Comparison of ENCODE assay signal across 16 cellular contexts in genomic region chr3:42503957-42504333, GRCh38. TPM values are rescaled to one million over a fixed set of nuclear protein-coding genes. Genes with fewer than 3 reads are reported as not detected.
DNase-seq lines count a peak whose midpoint lies in the region; ATAC-seq and TF ChIP-seq lines count a peak whose summit lies in the region.
"Had no signal": no experiment of that assay in that cellular context is flagged by ENCODE, and none has a peak within 500 bp of the region (broad histone marks: within the 10 kb centered on the region; RNA-seq: fewer than 3 reads in every experiment).

No MANE protein-coding gene starts in this region.

- TF ChIP-seq CTCF in lower lobe of right lung (IDR thresholded peaks at IDR 0.05): no peak
- no peak for TF ChIP-seq CTCF in testis (IDR thresholded peaks at IDR 0.05)

- 92 to 94% methylated on average over 4 of the region's 4 CpGs for WGBS in testis, 2 donors

- DNase-seq in activated T-cell treated with anti-CD3 and anti-CD28 coated beads, Interleukin-2, amount 50 U/mL, for 4 hours: no peak
- DNase-seq in activated T-cell treated with anti-CD3 and anti-CD28 coated beads for 4 hours (no peak), lower lobe of right lung (no peak), testis (peak; percentile 4), substantia nigra (lab: John Stamatoyannopoulos, UW) (no peak), glomerular visceral epithelial cell (ENCODE audit: extremely low spot score) (no peak), NCI-H69 (lab: John Stamatoyannopoulos, UW) (no peak)
- DNase-seq: anterior cingulate cortex, KG1, NCI-H1694 treated with DMSO at 0.1 percent for 48 hours, NCI-H82, trophoblast cell had no signal

- no peaks in the 10 kb centered on the region for H3K9me3 Mint-ChIP-seq in activated T-cell treated with anti-CD3 and anti-CD28 coated beads, Interleukin-2, amount 50 U/mL, for 4 hours
- no peaks in the 10 kb centered on the region for H3K9me3 Mint-ChIP-seq in activated T-helper 17 cell treated with anti-CD3 and anti-CD28 coated beads, Interleukin-2, amount 50 U/mL, for 72 hours

- H3K4me3 Mint-ChIP-seq in activated T-cell treated with anti-CD3 and anti-CD28 coated beads, Interleukin-2, amount 50 U/mL, for 4 hours: peak overlapping the region; percentile 77
- peak overlapping the region; percentile 99 for H3K4me3 Mint-ChIP-seq in activated T-helper 17 cell treated with anti-CD3 and anti-CD28 coated beads, Interleukin-2, amount 50 U/mL, for 72 hours

- H3K4me1 ChIP-seq in lower lobe of right lung (peaks cover 40% of the 10 kb centered on the region), testis (peaks cover 10% of the 10 kb centered on the region)

- intact Hi-C loops in lower lobe of right lung (cut with DNase I) (no loop called here), testis (cut with DNase I; ENCODE audit: low total_unique reads) (no loop called here)

- H3K36me3 ChIP-seq in lower lobe of right lung (no peaks in the 10 kb centered on the region), testis (ENCODE audit: low read depth, missing control alignments) (no peaks in the 10 kb centered on the region)
- H3K36me3 ChIP-seq: heart right ventricle, SJSA1 had no signal

- H3K27me3 Mint-ChIP-seq in activated T-cell treated with anti-CD3 and anti-CD28 coated beads, Interleukin-2, amount 50 U/mL, for 4 hours (ENCODE audit: low read depth): peaks cover 20% of the 10 kb centered on the region
- H3K27me3 Mint-ChIP-seq in activated T-helper 17 cell treated with anti-CD3 and anti-CD28 coated beads, Interleukin-2, amount 50 U/mL, for 72 hours: peaks cover 18% of the 10 kb centered on the region

- H3K27ac ChIP-seq in lower lobe of right lung (peak overlapping the region; percentile 82), testis (no peak overlapping the region), substantia nigra (ENCODE audit: low read depth, low read length, poor library complexity, severe bottlenecking) (no peak overlapping the region)
- H3K27ac ChIP-seq: heart right ventricle, SJSA1 had no signal

- no peak for TF ChIP-seq POLR2A in testis (IDR thresholded peaks at IDR 0.05)

- peaks cover 26% of the 10 kb centered on the region for H3K27me3 ChIP-seq in lower lobe of right lung (ENCODE audit: low read depth)
- H3K27me3 ChIP-seq in testis: no peaks in the 10 kb centered on the region

- H3K9me3 ChIP-seq in lower lobe of right lung (no peaks in the 10 kb centered on the region), testis (no peaks in the 10 kb centered on the region)
- H3K9me3 ChIP-seq: heart right ventricle, SJSA1 had no signal

- H3K27ac Mint-ChIP-seq in activated T-helper 17 cell treated with anti-CD3 and anti-CD28 coated beads, Interleukin-2, amount 50 U/mL, for 72 hours: peak overlapping the region; percentile 73

- no peak for ATAC-seq in activated T-cell treated with anti-CD3 and anti-CD28 coated beads, Interleukin-2, amount 50 U/mL, for 4 hours
- ATAC-seq in activated T-helper 17 cell treated with anti-CD3 and anti-CD28 coated beads, Interleukin-2, amount 50 U/mL, for 72 hours (replicated peaks): no peak
- no peak for ATAC-seq in lower lobe of right lung
- ATAC-seq: heart right ventricle had no signal

- H3K4me1 Mint-ChIP-seq in activated T-cell treated with anti-CD3 and anti-CD28 coated beads, Interleukin-2, amount 50 U/mL, for 4 hours (ENCODE audit: low read depth): peaks cover 53% of the 10 kb centered on the region
- peaks cover 34% of the 10 kb centered on the region for H3K4me1 Mint-ChIP-seq in activated T-helper 17 cell treated with anti-CD3 and anti-CD28 coated beads, Interleukin-2, amount 50 U/mL, for 72 hours

- H3K36me3 Mint-ChIP-seq in activated T-cell treated with anti-CD3 and anti-CD28 coated beads, Interleukin-2, amount 50 U/mL, for 4 hours (ENCODE audit: insufficient read depth): no peaks in the 10 kb centered on the region
- no peaks in the 10 kb centered on the region for H3K36me3 Mint-ChIP-seq in activated T-helper 17 cell treated with anti-CD3 and anti-CD28 coated beads, Interleukin-2, amount 50 U/mL, for 72 hours (ENCODE audit: low read depth)

- peak overlapping the region; percentile 63 for H3K4me3 ChIP-seq in lower lobe of right lung
- no peak overlapping the region for H3K4me3 ChIP-seq in testis
- H3K4me3 ChIP-seq: SJSA1 had no signal

RNA-seq across cellular contexts. Expression of gene VIPR1, which starts 1.5 kb away (rescaled TPM):
- total RNA-seq in activated T-cell treated with anti-CD3 and anti-CD28 coated beads, Interleukin-2, amount 50 U/mL, for 4 hours: 1 to 10 TPM; 2.2 to 4.7 (median 4.6) TPM
- total RNA-seq in activated T-helper 17 cell treated with anti-CD3 and anti-CD28 coated beads, Interleukin-2, amount 50 U/mL, for 72 hours: 10 to 100 TPM in 1 of 2 donors, 1 to 10 TPM in 1; 1.9 to 12.1 TPM
- total RNA-seq in lower lobe of right lung (212 TPM), testis (10 to 100 TPM in 1 of 2 donors, 1 to 10 TPM in 1; 4.6 to 10.2 TPM)
- 3.4 TPM for polyA plus RNA-seq in testis (ENCODE audit: insufficient read depth, low read depth, low replicate concordance)
- total RNA-seq: SJSA1 had no signal
- polyA plus RNA-seq: AG04450 had no signal

Comparison
In these comparisons a context has a peak if more than half of its experiments do, and no peak if none do; other contexts are left out.
1. RNA of gene VIPR1, which starts 1.5 kb away (total RNA-seq): 212 TPM in lower lobe of right lung (single experiment); 1.9 to 12.1 TPM in activated T-helper 17 cell treated with anti-CD3 and anti-CD28 coated beads, Interleukin-2, amount 50 U/mL, for 72 hours, 4.6 to 10.2 TPM in testis and 2.2 to 4.7 TPM in activated T-cell treated with anti-CD3 and anti-CD28 coated beads, Interleukin-2, amount 50 U/mL, for 4 hours; every median in the first group is over 10 times any median in the second.